ENCODE assay signal across 29 cellular contexts in the genomic region with DNA sequence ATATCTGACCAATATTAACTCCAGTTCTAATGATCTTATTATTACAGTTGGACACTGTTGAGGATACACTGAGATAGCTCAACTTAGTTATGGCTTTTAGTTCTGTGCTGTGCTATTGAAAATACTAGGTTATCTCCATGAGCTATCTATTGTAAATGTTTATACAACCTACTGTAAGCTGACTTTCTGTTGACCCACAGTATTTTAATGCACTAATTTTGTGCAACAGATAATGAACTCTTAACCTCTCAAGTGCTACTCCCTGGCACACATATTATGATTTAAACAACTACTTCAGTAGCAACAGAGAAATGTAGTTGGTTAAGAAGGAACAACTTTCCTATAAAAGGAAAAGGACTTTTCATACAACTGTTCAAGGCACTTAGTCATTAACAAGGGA.
"Had no signal": no experiment of that assay in that cellular context is flagged by ENCODE, and none has a peak within 500 bp of the region (broad histone marks: within the 10 kb centered on the region; RNA-seq: fewer than 3 reads in every experiment).

No MANE protein-coding gene starts in this region.

- H3K4me3 ChIP-seq: Peyer's patch, SJSA1 had no signal

- DNase-seq: activated CD4-positive, alpha-beta T cell treated with anti-CD3 and anti-CD28 coated beads, Interleukin-2, amount 10 ng/mL, durations not matched to agents 24 days and 14 days; activated CD4-positive, alpha-beta T cell treated with anti-CD3 and anti-CD28 coated beads, Interleukin-2, amount 50 U/mL, for 4 hours; activated CD8-positive, alpha-beta T cell treated with anti-CD3 and anti-CD28 coated beads for 36 hours; activated effector memory CD4-positive, alpha-beta T cell treated with anti-CD3 and anti-CD28 coated beads, Interleukin-2, amount 50 U/mL, for 16 hours; activated naive CD4-positive, alpha-beta T cell; activated naive CD4-positive, alpha-beta T cell treated with anti-CD3 and anti-CD28 coated beads, Interleukin-2, amount 50 U/mL, for 16 hours; activated naive CD8-positive, alpha-beta T cell treated with anti-CD3 and anti-CD28 coated beads for 36 hours; activated T-cell treated with anti-CD3 and anti-CD28 coated beads, Interleukin-2, amount 50 U/mL, for 1 hour; activated T-cell treated with anti-CD3 and anti-CD28 coated beads, Interleukin-2, amount 50 U/mL, for 72 hours; amniotic stem cell; aorta; brain microvascular endothelial cell; NCI-H1105; NCI-H1436 treated with DMSO at 0.1 percent for 48 hours; NCI-H187 treated with DMSO at 0.1 percent for 48 hours; NCI-H2081; NCI-H2171 treated with DMSO at 0.1 percent for 48 hours; NCI-H2227 treated with DMSO at 0.1 percent for 48 hours; NCI-H446; NCI-H524; NCI-H69; PC-3; Peyer's patch; RPMI8226; SHP77 treated with DMSO at 0.1 percent for 48 hours; SK-N-SH had no signal

- H3K27ac ChIP-seq: brain microvascular endothelial cell, KMS-11, Peyer's patch, SJSA1 had no signal

- H3K4me1 ChIP-seq: Peyer's patch had no signal

- H3K36me3 ChIP-seq: brain microvascular endothelial cell, Peyer's patch, SJSA1 had no signal

- ATAC-seq: activated CD8-positive, alpha-beta T cell treated with anti-CD3 and anti-CD28 coated beads for 36 hours; activated T-cell treated with anti-CD3 and anti-CD28 coated beads, Interleukin-2, amount 50 U/mL, for 72 hours; activated T-helper 17 cell treated with anti-CD3 and anti-CD28 coated beads, Interleukin-2, amount 50 U/mL, for 72 hours; PC-3 had no signal

- H3K9me3 ChIP-seq: Peyer's patch, SJSA1, SK-N-SH had no signal
